8 cellular contexts compared by ENCODE assay signal in the genomic region with DNA sequence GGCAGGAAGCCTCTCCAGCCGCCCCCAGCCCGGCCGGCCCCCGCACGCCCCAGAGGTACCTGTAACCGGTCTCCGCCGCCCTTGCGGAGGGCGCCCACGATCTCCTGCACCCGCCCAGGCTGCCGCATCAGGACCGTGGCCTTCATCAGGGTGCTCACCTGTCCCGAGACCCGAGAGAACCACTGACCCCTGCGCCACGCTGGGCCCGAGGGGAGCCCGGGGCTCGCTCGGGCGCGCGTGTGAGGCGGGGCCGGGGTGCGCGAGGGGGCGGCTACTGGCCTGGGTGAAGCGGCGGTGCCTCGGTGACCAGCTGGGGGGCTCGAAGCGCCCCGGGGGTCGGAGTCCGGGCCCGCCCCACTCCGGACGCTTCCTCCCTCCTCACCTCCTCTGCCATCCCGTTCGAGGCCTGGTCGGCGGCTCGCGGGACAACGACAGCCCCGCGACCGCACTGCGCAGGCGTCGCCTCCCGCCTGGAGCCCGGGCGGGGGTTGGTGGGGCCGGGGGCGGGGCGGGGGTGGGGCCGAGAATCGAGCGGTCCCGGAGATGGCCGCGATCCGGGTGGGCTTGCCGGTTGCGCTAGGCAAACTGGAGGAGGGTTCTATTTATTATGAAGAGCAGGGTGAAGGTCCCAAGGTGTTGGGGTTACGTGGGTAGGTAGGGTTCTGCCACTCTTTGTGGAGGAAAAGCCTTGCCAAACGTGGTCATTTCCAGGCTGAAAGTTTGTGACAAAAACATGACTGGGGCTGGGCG. TPM values are rescaled to one million over a fixed set of nuclear protein-coding genes. Genes with fewer than 3 reads are reported as not detected.
A peak's percentile ranks its signal among the peaks of the same experiment; 100 is the strongest.
DNase-seq lines count a peak whose midpoint lies in the region; ATAC-seq and TF ChIP-seq lines count a peak whose summit lies in the region.

A gene (minus strand): TSS at position 433 of the 750 bp plus-strand sequence. CDS start 39 bp downstream, at position 394.

- peak in 1 of 2 donors; percentile 25 for TF ChIP-seq POLR2A in adrenal gland (IDR thresholded peaks at IDR 0.05)
- TF ChIP-seq POLR2A in uterus (IDR thresholded peaks at IDR 0.05), result peak in 1 of 2 donors; percentile 58

- H3K36me3 ChIP-seq in SU-DHL-6 (ENCODE audit: low read length) (no peaks in the 10 kb centered on the region), adrenal gland (replicated peaks in 1 of 2) (peaks cover 0 to 10% of the 10 kb centered on the region in 2 donors), right atrium auricular region (peaks cover 13% of the 10 kb centered on the region), psoas muscle (ENCODE audit: insufficient read depth in 1 of 2, low read depth in 1 of 2) (peaks cover 4 to 31% of the 10 kb centered on the region in 2 donors), uterus (no peaks in the 10 kb centered on the region)

- H3K9me3 ChIP-seq in SU-DHL-6 (ENCODE audit: insufficient read depth, low read length) (no peaks in the 10 kb centered on the region), adrenal gland (replicated peaks in 1 of 3) (no peaks in the 10 kb centered on the region), right atrium auricular region (no peaks in the 10 kb centered on the region), psoas muscle (no peaks in the 10 kb centered on the region), uterus (no peaks in the 10 kb centered on the region)

- H3K9me2 ChIP-seq in SU-DHL-6 (replicated peaks; ENCODE audit: insufficient read depth, low read length), result no peaks in the 10 kb centered on the region

- H3F3A ChIP-seq in SU-DHL-6 (ENCODE audit: insufficient read depth), result no peaks in the 10 kb centered on the region

- DNase-seq in GM13977 (ENCODE audit: low spot score), result peak; percentile 92
- DNase-seq in adrenal gland, result peak in 6 of 7 donors; percentile 38 to 62 (median 56)
- DNase-seq in right atrium auricular region (ENCODE audit: low spot score), result no peak
- peak; percentile 70 to 82 for DNase-seq in psoas muscle
- DNase-seq in uterus, result peak; percentile 52 to 68

- intact Hi-C loops in adrenal gland (cut with DNase I) (no loop called here), psoas muscle (cut with DNase I) (no loop called here), uterus (cut with DNase I; ENCODE audit: low total_unique reads) (no loop called here)

- H3K4me1 ChIP-seq in adrenal gland (replicated peaks in 1 of 2) (peaks cover 0 to 15% of the 10 kb centered on the region in 2 donors), right atrium auricular region (peaks cover 0 to 18% of the 10 kb centered on the region in 2 donors), psoas muscle (peaks cover 13% of the 10 kb centered on the region), uterus (no peaks in the 10 kb centered on the region)

- in situ Hi-C loops in GM13977 (cut with MboI; ENCODE audit: low pct_unique_long_range_greater_than_20kb, low sequenced_read_pairs, unreplicated experiment), result no loop called here

- no peaks in the 10 kb centered on the region for H4K20me1 ChIP-seq in SU-DHL-6 (ENCODE audit: low read depth, low read length)

- peaks cover 5% of the 10 kb centered on the region; the same call in 1 of the 2 replicates for H3K79me2 ChIP-seq in SU-DHL-6 (ENCODE audit: insufficient read depth, low read length)

- H3K27ac ChIP-seq in SU-DHL-6 (ENCODE audit: low read depth, low read length), result 0 out of 2 replicates have a peak within 1 kb of the TSS, but pooled peaks have one; percentile 41
- H3K27ac ChIP-seq in adrenal gland, result peak within 1 kb of the TSS in 2 of 5 donors; percentile 65 to 75
- peak within 1 kb of the TSS; percentile 80 to 83 for H3K27ac ChIP-seq in right atrium auricular region
- H3K27ac ChIP-seq in psoas muscle, result peak within 1 kb of the TSS; percentile 55
- H3K27ac ChIP-seq in uterus, result peak within 1 kb of the TSS; percentile 84 to 87

- TF ChIP-seq CTCF in GM13977 (IDR thresholded peaks at IDR 0.05; ENCODE audit: extremely low read depth, insufficient read depth, missing control alignments) (no peak), SU-DHL-6 (IDR thresholded peaks at IDR 0.05; ENCODE audit: insufficient read depth, low read length, poor library complexity, severe bottlenecking) (no peak), adrenal gland (IDR thresholded peaks at IDR 0.05) (no peak), right atrium auricular region (IDR thresholded peaks at IDR 0.05) (no peak), psoas muscle (IDR thresholded peaks at IDR 0.05) (no peak), uterus (IDR thresholded peaks at IDR 0.05) (peak in 1 of 4 experiments; percentile 3)

- H3K4me3 ChIP-seq in SU-DHL-6 (ENCODE audit: insufficient read depth, low read length, poor library complexity, severe bottlenecking) (peak within 1 kb of the TSS; percentile 64), adrenal gland (peak within 1 kb of the TSS; percentile 82 to 84 (median 82)), right atrium auricular region (peak within 1 kb of the TSS; percentile 91 to 97), psoas muscle (peak within 1 kb of the TSS; percentile 97), uterus (peak within 1 kb of the TSS; percentile 70 to 79)

- peak within 1 kb of the TSS; percentile 83 for H3K9ac ChIP-seq in SU-DHL-6 (ENCODE audit: low read length)

- peak within 1 kb of the TSS; percentile 97 for H2AFZ ChIP-seq in SU-DHL-6 (ENCODE audit: low read depth, low read length, severe bottlenecking)

- H3K27me3 ChIP-seq in SU-DHL-6 (ENCODE audit: low read length), result no peaks in the 10 kb centered on the region
- no peaks in the 10 kb centered on the region for H3K27me3 ChIP-seq in adrenal gland
- no peaks in the 10 kb centered on the region for H3K27me3 ChIP-seq in right atrium auricular region
- no peaks in the 10 kb centered on the region for H3K27me3 ChIP-seq in psoas muscle (ENCODE audit: insufficient read depth in 3 of 3, low read length in 2 of 3)
- H3K27me3 ChIP-seq in uterus, result no peaks in the 10 kb centered on the region

- H3K4me2 ChIP-seq in SU-DHL-6 (ENCODE audit: low read depth, low read length, poor library complexity, severe bottlenecking), result peak within 1 kb of the TSS; percentile 65

- ATAC-seq in HG03571 (IDR thresholded peaks at IDR 0.05; ENCODE audit: unreplicated experiment) (peak; percentile 47), psoas muscle (peak; percentile 86 to 95 (median 91)), HG03457 (IDR thresholded peaks at IDR 0.05; ENCODE audit: unreplicated experiment) (no peak)

- 1% methylated on average over 15 to 72 of the region's 72 CpGs for WGBS in adrenal gland, 4 donors
- 1 to 2% (median 1%) methylated on average over 45 to 72 of the region's 72 CpGs for WGBS in psoas muscle, 3 donors

RNA-seq across cellular contexts. Expression of the gene that starts here (rescaled TPM):
- total RNA-seq in adrenal gland, result 10 to 100 TPM; 36.2 to 62.9 (median 47.0) TPM
- polyA plus RNA-seq in adrenal gland, result 100 to 1,000 TPM in 1 of 3 donors, 10 to 100 TPM in 2; 51.4 to 121 (median 98.8) TPM
- 10 to 100 TPM; 27.1 to 43.3 TPM for total RNA-seq in right atrium auricular region
- total RNA-seq in psoas muscle, result 10 to 100 TPM; 12.2 to 19.3 (median 17.7) TPM
- 10 to 100 TPM; 18.3 to 27.5 (median 22.5) TPM for polyA plus RNA-seq in psoas muscle
- total RNA-seq in uterus, result 10 to 100 TPM; 32.5 to 77.9 (median 68.1) TPM
